In the genomic region with DNA sequence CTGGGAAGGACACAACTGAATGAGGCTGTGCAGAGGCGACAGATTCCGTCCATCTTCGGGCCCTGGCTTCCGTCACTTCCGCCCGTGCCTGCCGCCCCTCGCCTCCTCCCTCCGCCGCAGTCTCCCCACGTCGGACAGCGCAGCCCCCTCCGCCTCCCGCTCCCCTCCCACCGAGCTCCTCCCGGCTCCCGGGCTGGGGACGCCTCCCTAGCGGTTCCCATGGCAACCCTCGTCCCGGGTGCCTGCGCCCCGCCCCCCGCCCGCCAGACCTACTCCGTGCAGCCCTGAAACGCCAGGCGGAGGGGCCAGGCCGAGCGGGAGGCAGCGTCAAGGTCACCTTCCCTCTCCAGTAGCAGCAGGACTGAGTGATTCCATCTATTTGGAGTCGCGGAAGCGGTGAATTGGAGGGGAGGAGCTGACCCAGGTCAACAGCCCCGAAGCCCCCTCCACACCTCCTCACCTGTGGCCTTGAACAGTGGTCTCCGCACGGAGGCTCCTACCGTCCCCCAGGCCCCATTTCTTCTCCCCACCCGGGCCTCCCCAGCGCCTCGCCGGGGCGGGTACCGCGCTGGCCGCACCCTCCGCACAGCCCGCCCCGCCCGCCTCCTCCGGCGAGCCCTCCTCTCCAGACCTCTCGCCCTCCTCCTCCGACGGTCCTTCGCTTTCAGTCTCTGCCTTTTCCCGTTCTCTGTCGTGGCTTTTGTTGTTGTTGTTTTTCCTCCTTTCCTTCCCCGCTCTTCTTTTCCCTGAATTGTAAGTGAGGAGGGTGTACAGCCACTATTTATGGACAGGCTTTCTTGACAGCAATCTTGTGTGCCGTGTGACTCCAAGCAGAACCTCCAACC, we compare ENCODE assay signal across 1 cellular context.
TF ChIP-seq lines count a peak whose summit lies in the region.

No MANE protein-coding gene starts in this region.

TF ChIP-seq in endothelial cell of umbilical vein, 7 proteins besides CTCF, POLR2A, EP300 and RAD21:
- no peak for TF ChIP-seq GATA2 (IDR thresholded peaks at IDR 0.05; ENCODE audit: insufficient read depth, insufficient read length, low read depth, low read length)
- peak; percentile 43 for TF ChIP-seq POLR2AphosphoS5 (IDR thresholded peaks at IDR 0.05; ENCODE audit: insufficient read depth, low read depth, low read length)
